Comparison of ENCODE assay signal across 4 cellular contexts in the genomic region with DNA sequence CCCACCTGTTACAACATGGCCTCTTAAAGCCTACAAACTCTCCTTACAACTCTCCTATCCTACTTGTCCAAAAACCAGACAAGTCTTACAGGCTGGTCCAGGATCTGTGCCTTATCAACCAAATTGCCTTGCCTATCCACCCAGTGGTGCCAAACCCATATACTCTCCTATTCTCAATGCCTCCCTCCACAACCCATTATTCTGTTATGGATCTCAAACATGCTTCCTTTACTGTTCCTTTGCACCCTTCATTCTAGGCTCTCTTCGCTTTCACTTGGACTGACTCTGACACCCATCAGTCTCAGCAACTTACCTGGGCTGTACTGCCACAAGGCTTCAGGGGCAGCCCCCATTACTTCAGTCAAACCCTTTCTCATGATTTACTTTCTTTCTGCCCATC.
DNase-seq lines count a peak whose midpoint lies in the region; ATAC-seq, FAIRE-seq and TF ChIP-seq lines count a peak whose summit lies in the region.
"Not testable (repeated sequence)": the region's sequence is repeated elsewhere in the genome, so short reads cannot be mapped to it uniquely, and the experiment has no call there.

No MANE protein-coding gene starts in this region.

- not testable (repeated sequence) for TF ChIP-seq CTCF in K562 (IDR thresholded peaks at IDR 0.05 in 2 of 3, conservative IDR thresholded peaks at IDR 0.05 in 1 of 3; ENCODE audit: insufficient read depth in 2 of 3, low read depth in 1 of 3, low read length in 3 of 3); esophagus muscularis mucosa (IDR thresholded peaks at IDR 0.05); osteocyte (IDR thresholded peaks at IDR 0.05)

- intact Hi-C loops in K562 (cut with micrococcal nuclease), result loop anchor here (5.0 to 10.0 kb wide), 4 partner anchors 48 to 248 kb away; no protein-coding TSS in a partner anchor
- intact Hi-C loops in esophagus muscularis mucosa (cut with DNase I), result not testable (repeated sequence)

- not testable (repeated sequence) for H3K9me3 ChIP-seq in CD8-positive, alpha-beta memory T cell (ENCODE audit: low read length); K562 (replicated peaks; ENCODE audit: control insufficient read depth, insufficient read depth, low read depth, low read length); esophagus muscularis mucosa

- not testable (repeated sequence) for H3K27me3 ChIP-seq in CD8-positive, alpha-beta memory T cell (ENCODE audit: insufficient read depth, low read length, poor library complexity, severe bottlenecking); K562 (ENCODE audit: control insufficient read depth in 2 of 2, insufficient read depth in 2 of 2, low read length in 2 of 2); esophagus muscularis mucosa

- H3K27ac Mint-ChIP-seq in CD8-positive, alpha-beta memory T cell; osteocyte (ENCODE audit: unreplicated experiment): not testable (repeated sequence)

- H2AFZ ChIP-seq in K562 (ENCODE audit: low read depth, low read length), result not testable (repeated sequence)

- peak overlapping the region; percentile 79 to 84; a peak in 3 of 4 replicates for H3K9ac ChIP-seq in K562 (ENCODE audit: insufficient read depth in 1 of 2, low read depth in 2 of 2, low read length in 2 of 2)

- H3K36me3 ChIP-seq in CD8-positive, alpha-beta memory T cell (ENCODE audit: insufficient read depth, low read length); esophagus muscularis mucosa: not testable (repeated sequence)
- H3K36me3 ChIP-seq in K562 (ENCODE audit: control insufficient read depth, insufficient read depth, low read length), result peaks cover 80% of the 10 kb centered on the region

- not testable (repeated sequence) for H3K36me3 Mint-ChIP-seq in CD8-positive, alpha-beta memory T cell; osteocyte (ENCODE audit: unreplicated experiment)

- DNase-seq in CD8-positive, alpha-beta memory T cell; K562 (ENCODE audit: extremely low read depth in 1 of 4, low spot score in 3 of 4): not testable (repeated sequence)
- DNase-seq in esophagus muscularis mucosa (ENCODE audit: extremely low spot score) (peak; percentile 39), osteocyte (ENCODE audit: extremely low spot score, unreplicated experiment) (peak; percentile 13)

- H3K27ac ChIP-seq in CD8-positive, alpha-beta memory T cell (ENCODE audit: low read depth, low read length), result peak overlapping the region; percentile 65
- peak overlapping the region; percentile 90 for H3K27ac ChIP-seq in K562 (ENCODE audit: extremely low read depth, low read depth, low read length)
- H3K27ac ChIP-seq in esophagus muscularis mucosa (replicated peaks in 1 of 4), result not testable (repeated sequence)

- not testable (repeated sequence) for H3K4me1 Mint-ChIP-seq in CD8-positive, alpha-beta memory T cell; osteocyte (ENCODE audit: unreplicated experiment)

- not testable (repeated sequence) for H3K9me1 ChIP-seq in K562 (ENCODE audit: control insufficient read depth, insufficient read depth, low read length)

- WGBS in K562 (ENCODE audit: insufficient coverage, low coverage, missing lambda C conversion rate), result 73% methylated on average over 1 of the region's 1 CpG
- 100% methylated on average over 1 of the region's 1 CpG for WGBS in esophagus muscularis mucosa

- FAIRE-seq in K562 (lab: Jason Lieb, UNC), result not testable (repeated sequence)

- POLR2A ChIA-PET in CD8-positive, alpha-beta memory T cell (lab: Charles Lee); K562 (lab: Yijun Ruan, JAX): not testable (repeated sequence)

- in situ Hi-C loops in K562 (cut with MboI), result not testable (repeated sequence)

- not testable (repeated sequence) for H3K4me1 ChIP-seq in CD8-positive, alpha-beta memory T cell (ENCODE audit: insufficient read depth, low read length); esophagus muscularis mucosa
- peaks cover 3 to 10% of the 10 kb centered on the region in 2 experiments; a peak in 2 of 5 replicates for H3K4me1 ChIP-seq in K562 (replicated peaks in 1 of 2; ENCODE audit: control insufficient read depth in 2 of 2, insufficient read depth in 2 of 2, low read length in 2 of 2)

- TF ChIP-seq EP300 in K562 (IDR thresholded peaks at IDR 0.05; ENCODE audit: low read length); esophagus muscularis mucosa (IDR thresholded peaks at IDR 0.05): not testable (repeated sequence)

- H3K27me3 Mint-ChIP-seq in CD8-positive, alpha-beta memory T cell; osteocyte (ENCODE audit: unreplicated experiment): not testable (repeated sequence)

- H4K20me1 ChIP-seq in K562 (replicated peaks; ENCODE audit: control insufficient read depth, insufficient read depth, low read length), result not testable (repeated sequence)

- not testable (repeated sequence) for H3K4me3 Mint-ChIP-seq in CD8-positive, alpha-beta memory T cell; osteocyte (ENCODE audit: unreplicated experiment)

- not testable (repeated sequence) for TF ChIP-seq RAD21 in K562 (CRISPR knock-in tag; conservative IDR thresholded peaks at IDR 0.05 in 1 of 2, IDR thresholded peaks at IDR 0.05 in 1 of 2)

- TF ChIP-seq POLR2A in K562 (conservative IDR thresholded peaks at IDR 0.05); esophagus muscularis mucosa (IDR thresholded peaks at IDR 0.05; ENCODE audit: low read depth): not testable (repeated sequence)

- ATAC-seq in K562, result not testable (repeated sequence)

- CTCF ChIA-PET in CD8-positive, alpha-beta memory T cell (lab: Charles Lee); K562 (lab: Yijun Ruan, JAX; ENCODE audit: low intra/inter-chr PET ratio): not testable (repeated sequence)

- H3K79me2 ChIP-seq in K562 (ENCODE audit: control insufficient read depth, insufficient read depth, low read length), result peaks cover 96% of the 10 kb centered on the region

- not testable (repeated sequence) for H3K4me3 ChIP-seq in CD8-positive, alpha-beta memory T cell (ENCODE audit: low read length); esophagus muscularis mucosa
- H3K4me3 ChIP-seq in K562, result peak overlapping the region; percentile 55

- BruUV-seq in K562 (replicated peaks; lab: Mats Ljungman, UMichigan), result not testable (repeated sequence)

- not testable (repeated sequence) for H3K9me3 Mint-ChIP-seq in CD8-positive, alpha-beta memory T cell; osteocyte (ENCODE audit: unreplicated experiment)

- H3K4me2 ChIP-seq in K562 (ENCODE audit: insufficient read depth, low read length), result peak overlapping the region; percentile 80

TF ChIP-seq in K562, 482 proteins besides CTCF, POLR2A, EP300 and RAD21:
- peak; percentile 44 for TF ChIP-seq SAP30 (IDR thresholded peaks at IDR 0.05; ENCODE audit: borderline replicate concordance, insufficient read depth, low read depth, low read length, poor library complexity, severe bottlenecking)
- TF ChIP-seq, protein P1, sequence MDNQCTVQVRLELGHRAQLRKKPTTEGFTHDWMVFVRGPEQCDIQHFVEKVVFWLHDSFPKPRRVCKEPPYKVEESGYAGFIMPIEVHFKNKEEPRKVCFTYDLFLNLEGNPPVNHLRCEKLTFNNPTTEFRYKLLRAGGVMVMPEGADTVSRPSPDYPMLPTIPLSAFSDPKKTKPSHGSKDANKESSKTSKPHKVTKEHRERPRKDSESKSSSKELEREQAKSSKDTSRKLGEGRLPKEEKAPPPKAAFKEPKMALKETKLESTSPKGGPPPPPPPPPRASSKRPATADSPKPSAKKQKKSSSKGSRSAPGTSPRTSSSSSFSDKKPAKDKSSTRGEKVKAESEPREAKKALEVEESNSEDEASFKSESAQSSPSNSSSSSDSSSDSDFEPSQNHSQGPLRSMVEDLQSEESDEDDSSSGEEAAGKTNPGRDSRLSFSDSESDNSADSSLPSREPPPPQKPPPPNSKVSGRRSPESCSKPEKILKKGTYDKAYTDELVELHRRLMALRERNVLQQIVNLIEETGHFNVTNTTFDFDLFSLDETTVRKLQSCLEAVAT (IDR thresholded peaks at IDR 0.05), result peak; percentile 93 to 94
- peak; percentile 52 for TF ChIP-seq CHD1 (IDR thresholded peaks at IDR 0.05; ENCODE audit: low read length)
- 0 out of 2 replicates have a peak, but pooled peaks have one; percentile 16 for TF ChIP-seq SUPT5H (IDR thresholded peaks at IDR 0.05)
